9 cellular contexts compared by ENCODE assay signal in the genomic region with DNA sequence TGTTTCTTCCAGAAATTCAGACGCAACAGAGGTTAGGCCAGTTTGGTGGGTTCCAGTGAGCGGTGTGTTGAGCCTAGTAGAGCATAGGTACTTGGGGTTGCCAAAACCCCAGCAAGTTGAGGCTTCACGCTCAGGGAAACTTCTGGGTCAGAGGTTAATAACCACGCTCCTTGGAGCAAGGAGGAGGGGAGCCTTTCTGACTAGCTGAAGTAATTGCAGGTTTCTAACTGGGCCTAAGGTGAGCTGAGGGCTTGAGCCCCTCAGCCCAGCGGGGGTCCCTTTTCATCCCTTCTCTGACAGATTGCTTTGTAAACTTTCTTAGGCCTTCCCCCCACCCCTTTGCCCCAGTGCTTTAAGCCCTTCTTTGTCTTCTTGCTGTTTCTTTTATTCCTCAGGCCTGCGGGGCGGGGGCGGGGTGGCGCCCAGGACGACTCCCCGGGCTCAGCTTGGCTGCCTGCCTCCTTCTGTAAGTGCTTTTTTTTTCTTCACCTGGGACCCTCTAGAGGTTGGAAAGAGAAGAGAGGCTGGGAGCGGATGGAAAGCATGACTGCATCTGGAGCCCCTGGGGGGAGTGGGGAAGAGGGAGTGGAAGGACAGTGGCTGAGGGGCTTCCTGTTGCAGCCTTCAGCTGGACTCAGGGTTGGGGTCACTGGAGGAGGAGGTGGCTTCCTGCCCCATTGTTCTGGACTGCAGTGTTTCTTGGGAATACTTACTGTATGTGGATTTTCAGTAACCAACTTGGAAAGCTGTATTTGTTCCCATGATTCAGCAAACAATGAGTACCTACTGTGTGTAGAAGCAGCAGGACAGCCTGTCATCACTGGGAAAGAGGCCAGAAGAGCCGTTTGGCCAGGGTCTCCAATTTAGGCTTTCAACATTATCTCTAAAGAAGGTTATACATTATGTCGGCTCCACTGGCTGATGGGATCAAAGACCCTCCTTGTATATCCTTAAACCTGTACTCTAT. TPM values are rescaled to one million over a fixed set of nuclear protein-coding genes. Genes with fewer than 3 reads are reported as not detected.
DNase-seq lines count a peak whose midpoint lies in the region; ATAC-seq and TF ChIP-seq lines count a peak whose summit lies in the region.
"Had no signal": no experiment of that assay in that cellular context is flagged by ENCODE, and none has a peak within 500 bp of the region (broad histone marks: within the 10 kb centered on the region; RNA-seq: fewer than 3 reads in every experiment).

No MANE protein-coding gene starts in this region.

- H3K36me3 ChIP-seq in BLaER1 treated with 17β-estradiol and CSF1 and Interleukin-3, amounts not matched to agents 10 nM and 100 nM, result peaks cover 10 to 13% (median 11%) of the 10 kb centered on the region in 11 experiments

- peaks cover 32% of the 10 kb centered on the region for H3K36me3 Mint-ChIP-seq in nephron (ENCODE audit: low read depth)
- peaks cover 2% of the 10 kb centered on the region for H3K36me3 Mint-ChIP-seq in activated naive CD4-positive, alpha-beta T cell treated with anti-CD3 and anti-CD28 coated beads for 36 hours (ENCODE audit: low read depth)

- intact Hi-C loops in activated naive CD4-positive, alpha-beta T cell treated with anti-CD3 and anti-CD28 coated beads for 36 hours (cut with micrococcal nuclease), result no loop called here

- DNase-seq in NCI-H1105 (lab: John Stamatoyannopoulos, UW), result peak; percentile 50
- DNase-seq in coronary artery (ENCODE audit: low spot score), result no peak
- DNase-seq in activated naive CD4-positive, alpha-beta T cell treated with anti-CD3 and anti-CD28 coated beads for 36 hours, result no peak
- DNase-seq: NCI-H2081 treated with DMSO at 0.1 percent for 48 hours had no signal

- no peaks in the 10 kb centered on the region for H3K27me3 ChIP-seq in BLaER1 treated with 17β-estradiol and CSF1 and Interleukin-3, amounts not matched to agents 10 nM and 100 nM

- peak overlapping the region; percentile 98 to 99 (median 99) for H3K27ac Mint-ChIP-seq in nephron
- no peak overlapping the region for H3K27ac Mint-ChIP-seq in activated naive CD4-positive, alpha-beta T cell treated with anti-CD3 and anti-CD28 coated beads for 36 hours

- peaks cover 8 to 12% (median 10%) of the 10 kb centered on the region in 11 experiments for H3K9me3 ChIP-seq in BLaER1 treated with 17β-estradiol and CSF1 and Interleukin-3, amounts not matched to agents 10 nM and 100 nM (replicated peaks in 1 of 11)

- H3K4me1 Mint-ChIP-seq in nephron, result peaks cover 52% of the 10 kb centered on the region
- peaks cover 22% of the 10 kb centered on the region for H3K4me1 Mint-ChIP-seq in activated naive CD4-positive, alpha-beta T cell treated with anti-CD3 and anti-CD28 coated beads for 36 hours (ENCODE audit: low read depth)

- H3K9ac ChIP-seq in BLaER1 treated with 17β-estradiol and CSF1 and Interleukin-3, amounts not matched to agents 10 nM and 100 nM, result peak overlapping the region; percentile 82 to 96 (median 91); a peak in 20 of 22 replicates

- H4K20me1 ChIP-seq in BLaER1 treated with 17β-estradiol and CSF1 and Interleukin-3, amounts not matched to agents 10 nM and 100 nM, result no peaks in the 10 kb centered on the region

- H3K9me3 Mint-ChIP-seq in nephron, result peaks cover 20% of the 10 kb centered on the region
- no peaks in the 10 kb centered on the region for H3K9me3 Mint-ChIP-seq in activated naive CD4-positive, alpha-beta T cell treated with anti-CD3 and anti-CD28 coated beads for 36 hours

- peak overlapping the region; percentile 89 to 99 (median 99) for H3K4me3 Mint-ChIP-seq in nephron
- no peak overlapping the region for H3K4me3 Mint-ChIP-seq in activated naive CD4-positive, alpha-beta T cell treated with anti-CD3 and anti-CD28 coated beads for 36 hours

- H3K4me2 ChIP-seq in BLaER1 treated with 17β-estradiol and CSF1 and Interleukin-3, amounts not matched to agents 10 nM and 100 nM, result peak overlapping the region; percentile 84 to 97 (median 93)

- no peaks in the 10 kb centered on the region for H3K27me3 Mint-ChIP-seq in nephron (ENCODE audit: low read depth)
- H3K27me3 Mint-ChIP-seq in activated naive CD4-positive, alpha-beta T cell treated with anti-CD3 and anti-CD28 coated beads for 36 hours (ENCODE audit: low read depth), result no peaks in the 10 kb centered on the region

- no peak for ATAC-seq in GM21576 (IDR thresholded peaks at IDR 0.05; ENCODE audit: unreplicated experiment)
- no peak for ATAC-seq in HG02678 (IDR thresholded peaks at IDR 0.05; ENCODE audit: unreplicated experiment)
- ATAC-seq in HG03442 (IDR thresholded peaks at IDR 0.05; ENCODE audit: unreplicated experiment), result no peak

- H3K4me1 ChIP-seq in BLaER1 treated with 17β-estradiol and CSF1 and Interleukin-3, amounts not matched to agents 10 nM and 100 nM, result peaks cover 37 to 61% (median 45%) of the 10 kb centered on the region in 10 experiments

- TF ChIP-seq CTCF in coronary artery (IDR thresholded peaks at IDR 0.05) (no peak), nephron (IDR thresholded peaks at IDR 0.05; ENCODE audit: unreplicated experiment in 3 of 3) (peak; percentile 29 to 39 (median 30))

- H3K4me3 ChIP-seq in BLaER1 treated with 17β-estradiol and CSF1 and Interleukin-3, amounts not matched to agents 10 nM and 100 nM, result peak overlapping the region in 8 of 10 experiments; percentile 6 to 80 (median 74); a peak in 12 of 20 replicates
- H3K4me3 ChIP-seq in coronary artery, result peak overlapping the region; percentile 79

- peak overlapping the region in 10 of 11 experiments; percentile 85 to 97 (median 93); a peak in 20 of 22 replicates for H3K27ac ChIP-seq in BLaER1 treated with 17β-estradiol and CSF1 and Interleukin-3, amounts not matched to agents 10 nM and 100 nM
- H3K27ac ChIP-seq in coronary artery, result peak overlapping the region in 1 of 2 donors; percentile 96

- CTCF ChIA-PET in activated naive CD4-positive, alpha-beta T cell treated with anti-CD3 and anti-CD28 coated beads for 36 hours (lab: Charles Lee), result no interaction called here

RNA-seq across cellular contexts. Expression of gene ZNF436, which starts 1.4 kb away (rescaled TPM):
- 1 to 10 TPM; 3.3 to 3.5 TPM for total RNA-seq in activated naive CD4-positive, alpha-beta T cell treated with anti-CD3 and anti-CD28 coated beads for 36 hours

RNA-seq across cellular contexts. Expression of gene HNRNPR, which starts 26.9 kb away (rescaled TPM):
- total RNA-seq in activated naive CD4-positive, alpha-beta T cell treated with anti-CD3 and anti-CD28 coated beads for 36 hours, result 100 to 1,000 TPM; 203 to 208 TPM

RNA-seq across cellular contexts. Expression of gene TCEA3, which starts 53.5 kb away (rescaled TPM):
- total RNA-seq in activated naive CD4-positive, alpha-beta T cell treated with anti-CD3 and anti-CD28 coated beads for 36 hours, result 10 to 100 TPM; 13.7 to 15.3 TPM
